In the genomic region with DNA sequence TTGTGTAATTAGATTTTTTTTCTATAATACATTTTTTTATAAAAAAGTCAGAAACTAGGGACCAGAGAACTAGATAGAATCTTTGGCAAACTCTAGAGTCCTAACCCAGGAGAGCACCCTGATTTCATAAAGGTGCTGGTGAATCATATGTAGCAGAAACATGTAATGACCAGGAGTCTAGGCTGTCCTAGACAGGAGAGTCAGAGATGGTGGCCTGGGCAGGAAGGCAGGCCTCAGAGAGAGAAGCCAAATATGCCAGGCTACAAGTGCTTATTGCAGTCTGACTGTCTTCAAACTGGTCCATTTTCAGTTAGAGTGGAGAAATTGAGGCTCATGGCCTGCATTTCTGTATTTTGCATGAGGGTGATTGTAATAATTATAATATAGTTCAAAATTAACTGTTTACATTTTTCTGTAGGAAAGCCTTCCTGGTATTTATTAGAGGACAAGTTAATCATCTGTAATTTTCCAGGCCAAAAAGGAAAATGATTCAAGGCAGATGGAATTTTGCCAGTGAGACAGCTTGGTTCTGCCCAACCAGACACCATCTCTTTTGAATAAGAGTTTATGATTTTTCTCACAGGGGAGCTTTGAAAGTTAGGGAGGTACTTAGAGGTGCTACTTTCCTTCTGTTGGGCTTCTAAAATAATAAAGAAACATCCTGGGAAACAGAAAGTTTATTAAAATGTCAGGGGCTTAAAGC, we compare ENCODE assay signal across 19 cellular contexts.
DNase-seq lines count a peak whose midpoint lies in the region; ATAC-seq and TF ChIP-seq lines count a peak whose summit lies in the region.
"Had no signal": no experiment of that assay in that cellular context is flagged by ENCODE, and none has a peak within 500 bp of the region (broad histone marks: within the 10 kb centered on the region; RNA-seq: fewer than 3 reads in every experiment).

No MANE protein-coding gene starts in this region.

- H4K20me1 ChIP-seq in Karpas-422 (ENCODE audit: insufficient read depth, low read depth, low read length) = no peaks in the 10 kb centered on the region

- H2AFZ ChIP-seq in Karpas-422 (ENCODE audit: low read length) = no peak overlapping the region

- H3K9ac ChIP-seq in Karpas-422 (ENCODE audit: low read length) = no peak overlapping the region

- H3K27ac ChIP-seq in Karpas-422 (ENCODE audit: low read length) = peak overlapping the region; percentile 73
- H3K27ac ChIP-seq: A549, cardiac muscle cell, heart right ventricle, ovary, upper lobe of right lung had no signal

- ATAC-seq in left lobe of liver = no peak
- ATAC-seq: A549; activated naive CD4-positive, alpha-beta T cell treated with anti-CD3 and anti-CD28 coated beads, Interleukin-2, amount 50 U/mL, for 72 hours; heart right ventricle; upper lobe of right lung had no signal

- no peak for TF ChIP-seq CTCF in AG10803 (conservative IDR thresholded peaks at IDR 0.05; ENCODE audit: low read length)

- H3K27me3 ChIP-seq in Karpas-422 (ENCODE audit: low read length) = no peaks in the 10 kb centered on the region
- H3K27me3 ChIP-seq: cardiac muscle cell, heart right ventricle, ovary, upper lobe of right lung had no signal

- no peaks in the 10 kb centered on the region for H3K79me2 ChIP-seq in Karpas-422 (ENCODE audit: low read length)

- H3K4me2 ChIP-seq in Karpas-422 (ENCODE audit: low read depth, low read length, poor library complexity, severe bottlenecking) = no peak overlapping the region
- H3K4me2 ChIP-seq: A549 had no signal

- no peaks in the 10 kb centered on the region for H3K36me3 ChIP-seq in Karpas-422 (ENCODE audit: insufficient read depth, low read length)
- H3K36me3 ChIP-seq: cardiac muscle cell, heart right ventricle, ovary, upper lobe of right lung had no signal

- H3K4me3 ChIP-seq in AG10803 (ENCODE audit: low read length) (no peak overlapping the region), Karpas-422 (ENCODE audit: low read length) (no peak overlapping the region)
- H3K4me3 ChIP-seq: A549, cardiac muscle cell, heart right ventricle, ovary, upper lobe of right lung had no signal

- peaks cover 72% of the 10 kb centered on the region for H3K4me1 ChIP-seq in Karpas-422 (ENCODE audit: low read length)
- H3K4me1 ChIP-seq: heart right ventricle, upper lobe of right lung had no signal

- no peaks in the 10 kb centered on the region for H3K9me2 ChIP-seq in Karpas-422 (replicated peaks; ENCODE audit: insufficient read depth, low read length)

- no peaks in the 10 kb centered on the region; the same call in 1 of the 2 replicates for H3K9me3 ChIP-seq in Karpas-422 (ENCODE audit: low read length)
- H3K9me3 ChIP-seq: A549, heart right ventricle, ovary, upper lobe of right lung had no signal

- peak; percentile 60 for DNase-seq in AG10803 (ENCODE audit: low read depth)
- DNase-seq in Karpas-422 = no peak
- DNase-seq in dermis microvascular lymphatic vessel endothelial cell (ENCODE audit: low read depth in 2 of 2) = peak; percentile 18 to 83
- DNase-seq in kidney glomerular epithelial cell (lab: John Stamatoyannopoulos, UW) = peak; percentile 58
- DNase-seq in HuH-7.5 (ENCODE audit: low spot score) = no peak
- DNase-seq in NCI-H524 treated with DMSO at 0.1 percent for 48 hours (lab: John Stamatoyannopoulos, UW) = no peak
- no peak for DNase-seq in left lobe of liver (ENCODE audit: low spot score)
- DNase-seq in NCI-H526 (lab: John Stamatoyannopoulos, UW) = no peak
- DNase-seq: activated CD4-positive, alpha-beta T cell treated with anti-CD3 and anti-CD28 coated beads for 4 hours; CD8-positive, alpha-beta memory T cell; heart right ventricle; NCI-H1092 treated with DMSO at 0.1 percent for 48 hours; ovary; stimulated activated naive CD4-positive, alpha-beta T cell; T-helper 9 cell; upper lobe of right lung had no signal

Comparison
In these comparisons a context has a peak if more than half of its experiments do, and no peak if none do; other contexts are left out.
1. DNase-seq: peak in AG10803 (single experiment), dermis microvascular lymphatic vessel endothelial cell (2 of 2) and kidney glomerular epithelial cell (single experiment); none in Karpas-422 (single experiment), HuH-7.5 (single experiment), NCI-H524 treated with DMSO at 0.1 percent for 48 hours (single experiment), left lobe of liver (single experiment) and NCI-H526 (0 of 2).